Comparison of ENCODE assay signal across 8 cellular contexts in genomic region chr1:16352842-16353535, GRCh38. TPM values are rescaled to one million over a fixed set of nuclear protein-coding genes. Genes with fewer than 3 reads are reported as not detected.
A peak's percentile ranks its signal among the peaks of the same experiment; 100 is the strongest.
DNase-seq lines count a peak whose midpoint lies in the region; FAIRE-seq and TF ChIP-seq lines count a peak whose summit lies in the region.

No MANE protein-coding gene starts in this region.

- H4K91ac ChIP-seq in neuronal stem cell (ENCODE audit: low read depth, low read length, poor library complexity): no peak overlapping the region

- no peak overlapping the region for H2BK120ac ChIP-seq in neuronal stem cell (ENCODE audit: low read depth, low read length)

- H3K4ac ChIP-seq in neuronal stem cell (ENCODE audit: low read length): no peak overlapping the region

- no peaks in the 10 kb centered on the region for H3K9me3 ChIP-seq in DOHH2 (ENCODE audit: control insufficient read depth, insufficient read depth, low read length)
- no peaks in the 10 kb centered on the region for H3K9me3 ChIP-seq in OCI-LY3 (ENCODE audit: insufficient read depth, low read length)
- no peaks in the 10 kb centered on the region for H3K9me3 ChIP-seq in endothelial cell of umbilical vein (replicated peaks; ENCODE audit: control insufficient read depth, insufficient read depth, low read length)
- no peaks in the 10 kb centered on the region for H3K9me3 ChIP-seq in neuronal stem cell (replicated peaks in 1 of 2; ENCODE audit: control insufficient read depth in 2 of 2, insufficient read depth in 1 of 2, low read depth in 1 of 2, low read length in 2 of 2)

- H2AK5ac ChIP-seq in neuronal stem cell (ENCODE audit: low read depth, low read length): no peak overlapping the region

- TSS peak; percentile 95 for BruUV-seq in endothelial cell of umbilical vein (replicated peaks; lab: Mats Ljungman, UMichigan)

- H2BK5ac ChIP-seq in neuronal stem cell (ENCODE audit: low read length): no peak overlapping the region

- FAIRE-seq in endothelial cell of umbilical vein (lab: Jason Lieb, UNC) (no peak), RCC 7860 (lab: Jason Lieb, UNC) (no peak)

- H4K8ac ChIP-seq in neuronal stem cell (ENCODE audit: low read depth, low read length): peak overlapping the region; percentile 56

- WGBS in neuronal stem cell (ENCODE audit: extremely low coverage in 2 of 2, insufficient read length in 2 of 2, insufficient replicate concordance in 1 of 2), 2 donors: no CpG with 5 or more reads among the region's 11 CpGs

- POLR2A ChIA-PET in endothelial cell of umbilical vein (lab: Charles Lee): interaction anchor here (1.1 kb wide), 1 partner anchor 104 kb away, joined by 4 read pairs; no protein-coding TSS in a partner anchor

- intact Hi-C loops in endothelial cell of umbilical vein (cut with micrococcal nuclease): loop anchor here (1.0 to 5.0 kb wide), 4 partner anchors 86 to 146 kb away; partner anchors contain the start of gene NECAP2

- peak overlapping the region; percentile 86 for H3K4me3 ChIP-seq in DOHH2 (ENCODE audit: low read length)
- H3K4me3 ChIP-seq in OCI-LY3 (ENCODE audit: low read length): peak overlapping the region; percentile 100
- H3K4me3 ChIP-seq in endothelial cell of umbilical vein (replicated peaks in 1 of 3; ENCODE audit: insufficient read depth in 1 of 3, low read depth in 1 of 3, low read length in 3 of 3): peak overlapping the region in 2 of 3 experiments; percentile 65 to 85
- peak overlapping the region; percentile 13 to 99 for H3K4me3 ChIP-seq in neuronal stem cell (ENCODE audit: low read length in 2 of 2)

- CTCF ChIA-PET in endothelial cell of umbilical vein (lab: Charles Lee): interaction anchor here (0.6 to 6.3 kb wide), 9 partner anchors 10 to 274 kb away, joined by 3 to 76 read pairs (median 3); partner anchors contain the start of gene NECAP2

- H3K9ac ChIP-seq in OCI-LY3 (ENCODE audit: low read length) (peak overlapping the region; percentile 88), endothelial cell of umbilical vein (replicated peaks; ENCODE audit: extremely low read depth, insufficient read depth, low read length) (peak overlapping the region; percentile 79), neuronal stem cell (ENCODE audit: low read depth, low read length, poor library complexity) (peak overlapping the region; percentile 91)

- H3K79me2 ChIP-seq in DOHH2 (ENCODE audit: control insufficient read depth, low read length): peaks cover 47% of the 10 kb centered on the region
- H3K79me2 ChIP-seq in OCI-LY3 (ENCODE audit: low read length): peaks cover 43% of the 10 kb centered on the region
- peaks cover 39% of the 10 kb centered on the region for H3K79me2 ChIP-seq in endothelial cell of umbilical vein (ENCODE audit: control insufficient read depth, insufficient read depth, low read length)

- H3K4me1 ChIP-seq in DOHH2 (ENCODE audit: control insufficient read depth, low read length) (peaks cover 30% of the 10 kb centered on the region), OCI-LY3 (ENCODE audit: low read length) (peaks cover 19% of the 10 kb centered on the region), endothelial cell of umbilical vein (ENCODE audit: control insufficient read depth, extremely low read depth, insufficient read depth, low read length) (peaks cover 26% of the 10 kb centered on the region), neuronal stem cell (ENCODE audit: control insufficient read depth in 2 of 2, insufficient read depth in 1 of 2, low read depth in 1 of 2, low read length in 2 of 2) (peaks cover 7 to 10% of the 10 kb centered on the region in 2 donors)

- no peak for DNase-seq in endothelial cell of umbilical vein (ENCODE audit: low read depth, low spot score)
- no peak for DNase-seq in neuronal stem cell (ENCODE audit: low spot score)
- DNase-seq in HT-29 (ENCODE audit: low spot score): no peak
- no peak for DNase-seq in islet precursor cell
- no peak for DNase-seq in activated gamma-delta T cell treated with Interleukin-2 at 50 U/mL for 16 hours
- DNase-seq in RCC 7860 (ENCODE audit: low spot score): no peak

- H3K9me2 ChIP-seq in DOHH2 (replicated peaks; ENCODE audit: control insufficient read depth, low read length): no peaks in the 10 kb centered on the region

- H3K36me3 ChIP-seq in DOHH2 (ENCODE audit: control insufficient read depth, low read length) (peaks cover 3% of the 10 kb centered on the region), OCI-LY3 (replicated peaks; ENCODE audit: low read depth, low read length) (no peaks in the 10 kb centered on the region), endothelial cell of umbilical vein (ENCODE audit: control insufficient read depth in 2 of 2, extremely low read depth in 1 of 2, insufficient read depth in 2 of 2, low read length in 2 of 2) (no peaks in the 10 kb centered on the region), neuronal stem cell (replicated peaks in 1 of 2; ENCODE audit: control insufficient read depth in 2 of 2, insufficient read depth in 2 of 2, low read length in 2 of 2) (peaks cover 0 to 10% of the 10 kb centered on the region in 2 donors)

- peak overlapping the region; percentile 53 for H3K27ac ChIP-seq in DOHH2 (ENCODE audit: low read depth, low read length)
- peak overlapping the region; percentile 62 for H3K27ac ChIP-seq in OCI-LY3 (ENCODE audit: low read length)
- H3K27ac ChIP-seq in endothelial cell of umbilical vein (ENCODE audit: insufficient read depth, low read depth, low read length): peak overlapping the region; percentile 86
- H3K27ac ChIP-seq in neuronal stem cell (replicated peaks; ENCODE audit: low read length): peak overlapping the region; percentile 73

- peak overlapping the region; percentile 93 for H3K4me2 ChIP-seq in DOHH2 (ENCODE audit: low read length)
- H3K4me2 ChIP-seq in OCI-LY3 (ENCODE audit: low read length): peak overlapping the region; percentile 88
- H3K4me2 ChIP-seq in endothelial cell of umbilical vein (ENCODE audit: insufficient read depth, low read length): peak overlapping the region; percentile 70
- peak overlapping the region; percentile 57 for H3K4me2 ChIP-seq in neuronal stem cell (ENCODE audit: insufficient read depth, low read length, poor library complexity, severe bottlenecking)

- TF ChIP-seq CTCF in DOHH2 (IDR thresholded peaks at IDR 0.05; ENCODE audit: low read depth, low read length, poor library complexity, severe bottlenecking): no peak
- TF ChIP-seq CTCF in OCI-LY3 (IDR thresholded peaks at IDR 0.05; ENCODE audit: low read depth, low read length): no peak
- TF ChIP-seq CTCF in endothelial cell of umbilical vein (IDR thresholded peaks at IDR 0.05; ENCODE audit: extremely low read depth in 1 of 2, insufficient read depth in 1 of 2, low read depth in 1 of 2, low read length in 2 of 2): no peak

- no peak overlapping the region for H3K14ac ChIP-seq in neuronal stem cell (ENCODE audit: low read length)

- no peak for TF ChIP-seq POLR2A in endothelial cell of umbilical vein (IDR thresholded peaks at IDR 0.05; ENCODE audit: low read depth, low read length)

- H2AFZ ChIP-seq in OCI-LY3 (ENCODE audit: low read depth, low read length) (peak overlapping the region; percentile 76), endothelial cell of umbilical vein (ENCODE audit: low read depth, low read length) (peak overlapping the region; percentile 92), neuronal stem cell (ENCODE audit: low read length) (peak overlapping the region; percentile 93)

- no peaks in the 10 kb centered on the region for H3F3A ChIP-seq in DOHH2 (ENCODE audit: control insufficient read depth, insufficient read depth)

- peak overlapping the region; percentile 99 for H3K23ac ChIP-seq in neuronal stem cell (ENCODE audit: low read depth, low read length, poor library complexity)

- H4K20me1 ChIP-seq in DOHH2 (ENCODE audit: control insufficient read depth, insufficient read depth, low read depth, low read length) (0 out of 2 replicates have a peak, but pooled peaks cover 5% of the 10 kb centered on the region), OCI-LY3 (ENCODE audit: insufficient read depth, low read length) (peaks cover 20% of the 10 kb centered on the region), endothelial cell of umbilical vein (replicated peaks; ENCODE audit: control insufficient read depth, extremely low read depth, insufficient read depth, low read length) (no peaks in the 10 kb centered on the region)

- peak overlapping the region; percentile 89 for H3K18ac ChIP-seq in neuronal stem cell (ENCODE audit: low read length)

- H3K27me3 ChIP-seq in DOHH2 (ENCODE audit: control insufficient read depth, low read length) (no peaks in the 10 kb centered on the region), OCI-LY3 (ENCODE audit: low read depth, low read length) (no peaks in the 10 kb centered on the region), endothelial cell of umbilical vein (ENCODE audit: control insufficient read depth in 2 of 2, insufficient read depth in 2 of 2, low read length in 2 of 2) (no peaks in the 10 kb centered on the region), neuronal stem cell (ENCODE audit: control insufficient read depth in 3 of 3, insufficient read depth in 3 of 3, low read depth in 1 of 3, low read length in 3 of 3) (peaks cover 0 to 2% (median 0%) of the 10 kb centered on the region in 3 experiments)

- no peaks in the 10 kb centered on the region for H3K9me1 ChIP-seq in endothelial cell of umbilical vein (replicated peaks; ENCODE audit: control insufficient read depth, extremely low read depth, insufficient read depth, low read length)

- dilution Hi-C loops in endothelial cell of umbilical vein (cut with MboI; ENCODE audit: extremely low pct_ligation_motif_present, low sequenced_read_pairs): no loop called here

- no peak overlapping the region for H2BK12ac ChIP-seq in neuronal stem cell (ENCODE audit: low read length)

- peaks cover 5% of the 10 kb centered on the region for H3K79me1 ChIP-seq in neuronal stem cell (ENCODE audit: low read depth, low read length)

- no peak overlapping the region for H2BK15ac ChIP-seq in neuronal stem cell (ENCODE audit: low read length)

RNA-seq across cellular contexts. Expression of gene FBXO42, which starts 0.7 kb away (rescaled TPM):
- total RNA-seq in endothelial cell of umbilical vein: 16.3 and 17.3 TPM in 2 replicates
- 17.1 and 20.4 TPM in 2 replicates for polyA plus RNA-seq in endothelial cell of umbilical vein
- 20.5 and 22.0 TPM in 2 replicates for polyA plus RNA-seq in endothelial cell of umbilical vein (2011; cell fraction: cytosol; rRNA removed)
- 36.4 and 37.7 TPM in 2 replicates for polyA plus RNA-seq in endothelial cell of umbilical vein (2011; cell fraction: nucleus; rRNA removed)
- polyA plus RNA-seq in endothelial cell of umbilical vein (2012): 9.6 and 13.4 TPM in 2 replicates
- 27.7 and 28.5 TPM in 2 replicates for polyA minus RNA-seq in endothelial cell of umbilical vein
- 7.8 TPM for polyA minus RNA-seq in endothelial cell of umbilical vein (2011; cell fraction: cytosol; rRNA and poly(A)+ RNA removed)
- 22.0 and 29.4 TPM in 2 replicates for polyA minus RNA-seq in endothelial cell of umbilical vein (2011; cell fraction: nucleus; rRNA and poly(A)+ RNA removed)
- polyA plus RNA-seq in neuronal stem cell (2013, experiment 1 of 2): 11.8 TPM
- polyA plus RNA-seq in neuronal stem cell (2013, experiment 2 of 2): 10.9 TPM
- total RNA-seq in HT-29 (2014; rRNA removed; shearing (Covaris generic)): 10.8 and 16.3 TPM in 2 replicates

RNA-seq across cellular contexts. Expression of gene SZRD1, which starts 14.1 kb away (rescaled TPM):
- total RNA-seq in endothelial cell of umbilical vein: 164 and 168 TPM in 2 replicates
- polyA plus RNA-seq in endothelial cell of umbilical vein: 162 and 168 TPM in 2 replicates
- polyA plus RNA-seq in endothelial cell of umbilical vein (2011; cell fraction: cytosol; rRNA removed): 148 and 161 TPM in 2 replicates
- 75.2 and 75.7 TPM in 2 replicates for polyA plus RNA-seq in endothelial cell of umbilical vein (2011; cell fraction: nucleus; rRNA removed)
- polyA plus RNA-seq in endothelial cell of umbilical vein (2012): 105 and 106 TPM in 2 replicates
- polyA minus RNA-seq in endothelial cell of umbilical vein: 76.1 and 82.0 TPM in 2 replicates
- 62.1 TPM for polyA minus RNA-seq in endothelial cell of umbilical vein (2011; cell fraction: cytosol; rRNA and poly(A)+ RNA removed)
- polyA minus RNA-seq in endothelial cell of umbilical vein (2011; cell fraction: nucleus; rRNA and poly(A)+ RNA removed): 26.6 and 33.5 TPM in 2 replicates
- 98.0 TPM for polyA plus RNA-seq in neuronal stem cell (2013, experiment 1 of 2)
- polyA plus RNA-seq in neuronal stem cell (2013, experiment 2 of 2): 96.9 TPM
- 92.5 and 108 TPM in 2 replicates for total RNA-seq in HT-29 (2014; rRNA removed; shearing (Covaris generic))
